1 cellular context compared by ENCODE assay signal in the genomic region with DNA sequence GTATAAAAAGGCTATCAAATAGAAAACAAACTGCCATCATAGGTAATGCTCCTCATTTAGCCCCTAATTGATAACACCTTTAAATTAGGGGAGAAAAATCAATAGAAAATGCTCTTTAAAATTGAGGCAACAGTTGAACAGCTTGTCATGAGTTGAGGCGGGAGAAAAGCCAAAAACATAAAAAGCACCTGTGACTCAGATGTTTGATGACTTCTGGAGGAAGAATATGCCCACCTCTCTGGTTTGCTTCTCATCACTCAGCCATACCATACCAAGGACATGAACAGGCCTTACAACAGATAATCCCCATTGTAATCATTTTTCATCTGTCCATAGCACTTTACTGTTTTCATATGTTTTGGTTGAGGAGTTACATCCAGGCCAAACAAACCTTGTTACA.
TF ChIP-seq lines count a peak whose summit lies in the region.

No MANE protein-coding gene starts in this region.

TF ChIP-seq in SK-N-SH treated with all-trans-retinoic acid at 6 μM for 48 hours, 23 proteins besides CTCF, POLR2A, EP300 and RAD21 (continued from another document):
- TF ChIP-seq POU6F1 (CRISPR knock-in tag; IDR thresholded peaks at IDR 0.05; ENCODE audit: borderline replicate concordance, low read depth) (no peak), PPARA (CRISPR knock-in tag; IDR thresholded peaks at IDR 0.05; ENCODE audit: borderline replicate concordance) (no peak), ARNTL (CRISPR knock-in tag; IDR thresholded peaks at IDR 0.05; ENCODE audit: borderline replicate concordance, low read depth) (no peak), ZNF8 (CRISPR knock-in tag; IDR thresholded peaks at IDR 0.05) (no peak), TOX (CRISPR knock-in tag; IDR thresholded peaks at IDR 0.05; ENCODE audit: borderline replicate concordance) (no peak), SNAI2 (CRISPR knock-in tag; IDR thresholded peaks at IDR 0.05) (no peak), ESRRG (CRISPR knock-in tag; IDR thresholded peaks at IDR 0.05) (no peak)
- TF ChIP-seq, protein P1, sequence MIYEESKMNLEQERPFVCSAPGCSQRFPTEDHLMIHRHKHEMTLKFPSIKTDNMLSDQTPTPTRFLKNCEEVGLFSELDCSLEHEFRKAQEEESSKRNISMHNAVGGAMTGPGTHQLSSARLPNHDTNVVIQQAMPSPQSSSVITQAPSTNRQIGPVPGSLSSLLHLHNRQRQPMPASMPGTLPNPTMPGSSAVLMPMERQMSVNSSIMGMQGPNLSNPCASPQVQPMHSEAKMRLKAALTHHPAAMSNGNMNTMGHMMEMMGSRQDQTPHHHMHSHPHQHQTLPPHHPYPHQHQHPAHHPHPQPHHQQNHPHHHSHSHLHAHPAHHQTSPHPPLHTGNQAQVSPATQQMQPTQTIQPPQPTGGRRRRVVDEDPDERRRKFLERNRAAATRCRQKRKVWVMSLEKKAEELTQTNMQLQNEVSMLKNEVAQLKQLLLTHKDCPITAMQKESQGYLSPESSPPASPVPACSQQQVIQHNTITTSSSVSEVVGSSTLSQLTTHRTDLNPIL (CRISPR knock-in tag; IDR thresholded peaks at IDR 0.05; ENCODE audit: low read depth), result no peak
- TF ChIP-seq, protein P2, sequence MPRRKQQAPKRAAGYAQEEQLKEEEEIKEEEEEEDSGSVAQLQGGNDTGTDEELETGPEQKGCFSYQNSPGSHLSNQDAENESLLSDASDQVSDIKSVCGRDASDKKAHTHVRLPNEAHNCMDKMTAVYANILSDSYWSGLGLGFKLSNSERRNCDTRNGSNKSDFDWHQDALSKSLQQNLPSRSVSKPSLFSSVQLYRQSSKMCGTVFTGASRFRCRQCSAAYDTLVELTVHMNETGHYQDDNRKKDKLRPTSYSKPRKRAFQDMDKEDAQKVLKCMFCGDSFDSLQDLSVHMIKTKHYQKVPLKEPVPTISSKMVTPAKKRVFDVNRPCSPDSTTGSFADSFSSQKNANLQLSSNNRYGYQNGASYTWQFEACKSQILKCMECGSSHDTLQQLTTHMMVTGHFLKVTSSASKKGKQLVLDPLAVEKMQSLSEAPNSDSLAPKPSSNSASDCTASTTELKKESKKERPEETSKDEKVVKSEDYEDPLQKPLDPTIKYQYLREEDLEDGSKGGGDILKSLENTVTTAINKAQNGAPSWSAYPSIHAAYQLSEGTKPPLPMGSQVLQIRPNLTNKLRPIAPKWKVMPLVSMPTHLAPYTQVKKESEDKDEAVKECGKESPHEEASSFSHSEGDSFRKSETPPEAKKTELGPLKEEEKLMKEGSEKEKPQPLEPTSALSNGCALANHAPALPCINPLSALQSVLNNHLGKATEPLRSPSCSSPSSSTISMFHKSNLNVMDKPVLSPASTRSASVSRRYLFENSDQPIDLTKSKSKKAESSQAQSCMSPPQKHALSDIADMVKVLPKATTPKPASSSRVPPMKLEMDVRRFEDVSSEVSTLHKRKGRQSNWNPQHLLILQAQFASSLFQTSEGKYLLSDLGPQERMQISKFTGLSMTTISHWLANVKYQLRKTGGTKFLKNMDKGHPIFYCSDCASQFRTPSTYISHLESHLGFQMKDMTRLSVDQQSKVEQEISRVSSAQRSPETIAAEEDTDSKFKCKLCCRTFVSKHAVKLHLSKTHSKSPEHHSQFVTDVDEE (CRISPR knock-in tag; IDR thresholded peaks at IDR 0.05), result no peak
- TF ChIP-seq, protein P3, sequence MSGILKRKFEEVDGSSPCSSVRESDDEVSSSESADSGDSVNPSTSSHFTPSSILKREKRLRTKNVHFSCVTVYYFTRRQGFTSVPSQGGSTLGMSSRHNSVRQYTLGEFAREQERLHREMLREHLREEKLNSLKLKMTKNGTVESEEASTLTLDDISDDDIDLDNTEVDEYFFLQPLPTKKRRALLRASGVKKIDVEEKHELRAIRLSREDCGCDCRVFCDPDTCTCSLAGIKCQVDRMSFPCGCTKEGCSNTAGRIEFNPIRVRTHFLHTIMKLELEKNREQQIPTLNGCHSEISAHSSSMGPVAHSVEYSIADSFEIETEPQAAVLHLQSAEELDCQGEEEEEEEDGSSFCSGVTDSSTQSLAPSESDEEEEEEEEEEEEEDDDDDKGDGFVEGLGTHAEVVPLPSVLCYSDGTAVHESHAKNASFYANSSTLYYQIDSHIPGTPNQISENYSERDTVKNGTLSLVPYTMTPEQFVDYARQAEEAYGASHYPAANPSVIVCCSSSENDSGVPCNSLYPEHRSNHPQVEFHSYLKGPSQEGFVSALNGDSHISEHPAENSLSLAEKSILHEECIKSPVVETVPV (CRISPR knock-in tag; IDR thresholded peaks at IDR 0.05), result no peak
